ENCODE assay signal across 8 cellular contexts in the genomic region with DNA sequence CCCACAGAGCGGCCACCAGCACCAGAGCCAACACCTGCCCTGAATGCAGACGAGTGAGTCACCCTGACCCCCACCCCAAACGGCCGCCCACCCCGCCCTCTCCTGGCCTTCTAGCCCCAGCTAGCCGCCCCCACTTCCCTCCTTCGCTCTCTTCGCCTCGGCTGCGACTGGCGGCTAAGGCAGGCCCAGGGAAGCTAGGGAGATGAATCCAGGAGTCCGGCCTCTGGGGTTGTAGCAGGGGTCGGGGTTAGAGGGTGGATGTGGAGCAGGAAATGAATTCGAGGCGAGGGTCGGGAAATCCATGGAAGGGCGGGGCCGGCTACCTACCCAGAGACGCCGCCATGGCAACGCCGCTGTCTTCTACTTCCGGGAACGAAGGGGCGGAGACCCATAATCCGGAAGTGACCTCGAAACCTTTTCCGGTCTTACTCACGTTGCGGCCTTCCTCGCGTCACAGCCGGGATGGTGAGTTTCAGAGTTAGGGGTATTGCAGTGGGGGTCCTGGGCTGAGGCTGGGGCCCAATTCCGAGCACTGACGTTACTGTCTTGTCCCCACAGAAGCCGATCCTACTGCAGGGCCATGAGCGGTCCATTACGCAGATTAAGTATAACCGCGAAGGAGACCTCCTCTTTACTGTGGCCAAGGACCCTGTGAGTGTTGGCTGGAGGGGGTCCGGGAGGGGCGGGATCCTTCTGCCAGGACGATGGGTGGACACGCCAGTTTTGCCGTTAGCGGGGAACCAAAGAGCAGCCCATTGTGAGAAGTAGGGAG. TPM values are rescaled to one million over a fixed set of nuclear protein-coding genes. Genes with fewer than 3 reads are reported as not detected.
DNase-seq lines count a peak whose midpoint lies in the region; ATAC-seq and FAIRE-seq lines count a peak whose summit lies in the region.

TSS of gene EIF3I (plus strand) at position 428 of the 772 bp plus-strand sequence. CDS start at position 463, 35 bp downstream.
TSS of gene TMEM234 (minus strand) at position 374 of the 772 bp plus-strand sequence. CDS start at position 343, 31 bp downstream.

- peak; percentile 97 for DNase-seq in Ammon's horn (ENCODE audit: low spot score)
- DNase-seq in GM19239 (ENCODE audit: insufficient read length, low spot score): peak; percentile 92
- DNase-seq in NCI-H526 treated with DMSO at 0.1 percent for 48 hours (lab: John Stamatoyannopoulos, UW): peak; percentile 59
- DNase-seq in activated CD4-positive, alpha-beta T cell treated with anti-CD3 and anti-CD28 coated beads, Interleukin-2, amount 50 U/mL, for 1 hour: peak; percentile 88
- peak; percentile 95 for DNase-seq in dedifferentiated amniotic fluid mesenchymal stem cell (ENCODE audit: extremely low spot score)
- peak; percentile 94 to 96 for DNase-seq in left colon
- DNase-seq in stimulated activated CD4-positive, alpha-beta T cell treated with anti-CD3 and anti-CD28 coated beads, Interleukin-1b, Interleukin-23, amount 100 ng/mL, for 48 hours: peak; percentile 91

- intact Hi-C loops in left colon (cut with DNase I, micrococcal nuclease): no loop called here

- FAIRE-seq in GM19239 (lab: Jason Lieb, UNC): peak; percentile 97

- ATAC-seq in HG03457 (IDR thresholded peaks at IDR 0.05; ENCODE audit: unreplicated experiment) (peak; percentile 67), left colon (peak; percentile 97)

RNA-seq across cellular contexts. Expression of gene EIF3I, which starts in this region (rescaled TPM):
- total RNA-seq in left colon: 100 to 1,000 TPM; 115 to 128 TPM

RNA-seq across cellular contexts. Expression of gene TMEM234, which starts in this region (rescaled TPM):
- total RNA-seq in left colon: 10 to 100 TPM; 24.2 to 28.0 TPM

Comparison
In these comparisons a context has a peak if more than half of its experiments do, and no peak if none do; other contexts are left out.
1. Peak in every context shown above with its lines: DNase-seq and ATAC-seq.